9 cellular contexts compared by ENCODE assay signal in genomic region chr7:103073989-103074518, GRCh38. TPM values are rescaled to one million over a fixed set of nuclear protein-coding genes. Genes with fewer than 3 reads are reported as not detected.
DNase-seq lines count a peak whose midpoint lies in the region; ATAC-seq and TF ChIP-seq lines count a peak whose summit lies in the region.
"Had no signal": no experiment of that assay in that cellular context is flagged by ENCODE, and none has a peak within 500 bp of the region (broad histone marks: within the 10 kb centered on the region; RNA-seq: fewer than 3 reads in every experiment).

No MANE protein-coding gene starts in this region.

- peaks cover 6 to 22% of the 10 kb centered on the region in 2 donors for H3K4me1 ChIP-seq in muscle layer of duodenum (ENCODE audit: control insufficient read depth in 1 of 2, insufficient read depth in 2 of 2, low read length in 2 of 2)

- peak overlapping the region; percentile 92 for H3K4me3 Mint-ChIP-seq in chondrocyte (ENCODE audit: unreplicated experiment)

- TF ChIP-seq POLR2A in GM18505 (IDR thresholded peaks at IDR 0.05; ENCODE audit: borderline replicate concordance, extremely low read depth, insufficient read depth, insufficient read length): no peak

- H3K27ac Mint-ChIP-seq in chondrocyte (ENCODE audit: unreplicated experiment): peak overlapping the region; percentile 93

- DNase-seq in Daoy (ENCODE audit: low read depth): peak; percentile 53
- peak; percentile 49 for DNase-seq in NCI-H146 treated with DMSO at 0.1 percent for 48 hours (lab: John Stamatoyannopoulos, UW; ENCODE audit: unreplicated experiment)
- DNase-seq in chondrocyte (ENCODE audit: low spot score): no peak
- no peak for DNase-seq in GF-D8 (lab: John Stamatoyannopoulos, UW)

- H3K4me3 ChIP-seq in muscle layer of duodenum (ENCODE audit: low read depth in 1 of 2, low read length in 2 of 2): peak overlapping the region; percentile 83 to 98

- ATAC-seq in GM19023 (IDR thresholded peaks at IDR 0.05; ENCODE audit: unreplicated experiment) (no peak), HG03159 (IDR thresholded peaks at IDR 0.05; ENCODE audit: unreplicated experiment) (no peak), GM18505 (IDR thresholded peaks at IDR 0.05; ENCODE audit: unreplicated experiment) (no peak)

- peaks cover 24% of the 10 kb centered on the region for H3K4me1 Mint-ChIP-seq in chondrocyte (ENCODE audit: low read depth)

- no peaks in the 10 kb centered on the region for H3K9me3 Mint-ChIP-seq in chondrocyte (ENCODE audit: low read depth)

- H3K27me3 ChIP-seq in muscle layer of duodenum (ENCODE audit: low read depth, low read length): no peaks in the 10 kb centered on the region

- peak overlapping the region; percentile 80 for H3K27ac ChIP-seq in muscle layer of duodenum (ENCODE audit: low read length)

- H3K36me3 Mint-ChIP-seq in chondrocyte (ENCODE audit: low read depth): no peaks in the 10 kb centered on the region

- no peak for TF ChIP-seq CTCF in chondrocyte (IDR thresholded peaks at IDR 0.05)

- no peaks in the 10 kb centered on the region for H3K36me3 ChIP-seq in muscle layer of duodenum (ENCODE audit: control insufficient read depth in 1 of 2, insufficient read depth in 2 of 2, low read length in 2 of 2)

- no peaks in the 10 kb centered on the region for H3K27me3 Mint-ChIP-seq in chondrocyte (ENCODE audit: low read depth)

- no peaks in the 10 kb centered on the region for H3K9me3 ChIP-seq in muscle layer of duodenum (ENCODE audit: control insufficient read depth in 1 of 2, low read length in 2 of 2)

RNA-seq across cellular contexts. Expression of gene FBXL13, which starts 0.5 kb away (rescaled TPM):
- 3.1 and 8.3 TPM in 2 replicates for total RNA-seq in Daoy (2014; rRNA removed; shearing (Covaris generic))
- total RNA-seq in chondrocyte: 0.45 to 0.97 TPM (median 0.48 TPM) in 3 replicates
- total RNA-seq: T-helper 2 cell treated with Interferon-gamma antibody and Interleukin-4, amounts not matched to agents 100 ng/mL and 5 ng/mL, for 36 hours had no signal

RNA-seq across cellular contexts. Expression of gene ARMC10, which starts 0.9 kb away (rescaled TPM):
- 75.2 and 96.0 TPM in 2 replicates for total RNA-seq in Daoy (2014; rRNA removed; shearing (Covaris generic))
- 22.6 to 23.8 TPM (median 22.9 TPM) in 3 replicates for total RNA-seq in chondrocyte

Comparison
In these comparisons a context has a peak if more than half of its experiments do, and no peak if none do; other contexts are left out.
1. DNase-seq: peak in Daoy (single experiment) and NCI-H146 treated with DMSO at 0.1 percent for 48 hours (single experiment); none in chondrocyte (single experiment) and GF-D8 (single experiment).